ENCODE assay signal across 8 cellular contexts in genomic region chr5:174045470-174046025, GRCh38. TPM values are rescaled to one million over a fixed set of nuclear protein-coding genes. Genes with fewer than 3 reads are reported as not detected.
A peak's percentile ranks its signal among the peaks of the same experiment; 100 is the strongest.
DNase-seq lines count a peak whose midpoint lies in the region; ATAC-seq, FAIRE-seq and TF ChIP-seq lines count a peak whose summit lies in the region.

Gene NSG2, plus strand, starts transcription at chr5:174045706. Its CDS starts 1,050 bp downstream, at chr5:174046756.

- H3K4me3 Mint-ChIP-seq in activated CD8-positive, alpha-beta T cell treated with anti-CD3 and anti-CD28 coated beads, Interleukin-2, amount 10 ng/mL, durations not matched to agents 7 days and 5 days: no peak within 1 kb of the TSS
- no peak within 1 kb of the TSS for H3K4me3 Mint-ChIP-seq in osteocyte (ENCODE audit: unreplicated experiment)

- no peak for FAIRE-seq in frontal cortex (lab: Jason Lieb, UNC)

- DNase-seq in Caki2 (ENCODE audit: low read depth) (peak; percentile 92), NCI-H446 (lab: John Stamatoyannopoulos, UW) (peak; percentile 30 to 82), frontal cortex (ENCODE audit: low spot score in 2 of 2) (peak; percentile 48 to 69), osteocyte (ENCODE audit: extremely low spot score, unreplicated experiment) (peak; percentile 93), activated gamma-delta T cell (lab: John Stamatoyannopoulos, UW) (no peak)
- peak; percentile 60 for DNase-seq in activated CD8-positive, alpha-beta T cell treated with anti-CD3 and anti-CD28 coated beads, Interleukin-2, amount 10 ng/mL, durations not matched to agents 7 days and 5 days

- POLR2A ChIA-PET in activated CD8-positive, alpha-beta T cell treated with anti-CD3 and anti-CD28 coated beads, Interleukin-2, amount 10 ng/mL, durations not matched to agents 7 days and 5 days (lab: Charles Lee): no interaction called here

- no peaks in the 10 kb centered on the region for H3K9me3 Mint-ChIP-seq in activated CD8-positive, alpha-beta T cell treated with anti-CD3 and anti-CD28 coated beads, Interleukin-2, amount 10 ng/mL, durations not matched to agents 7 days and 5 days (ENCODE audit: insufficient read depth)
- H3K9me3 Mint-ChIP-seq in osteocyte (ENCODE audit: unreplicated experiment): no peaks in the 10 kb centered on the region

- in situ Hi-C loops in Caki2 (cut with HindIII; ENCODE audit: low pct_unique_long_range_greater_than_20kb, low sequenced_read_pairs): no loop called here

- H3K27me3 Mint-ChIP-seq in activated CD8-positive, alpha-beta T cell treated with anti-CD3 and anti-CD28 coated beads, Interleukin-2, amount 10 ng/mL, durations not matched to agents 7 days and 5 days (ENCODE audit: low read depth): peaks cover 7% of the 10 kb centered on the region
- H3K27me3 Mint-ChIP-seq in osteocyte (ENCODE audit: unreplicated experiment): peaks cover 12% of the 10 kb centered on the region

- TF ChIP-seq CTCF in osteocyte (IDR thresholded peaks at IDR 0.05): peak; percentile 67

- no peaks in the 10 kb centered on the region for H3K4me1 Mint-ChIP-seq in activated CD8-positive, alpha-beta T cell treated with anti-CD3 and anti-CD28 coated beads, Interleukin-2, amount 10 ng/mL, durations not matched to agents 7 days and 5 days (ENCODE audit: low read depth)
- H3K4me1 Mint-ChIP-seq in osteocyte (ENCODE audit: unreplicated experiment): no peaks in the 10 kb centered on the region

- no peak within 1 kb of the TSS for H3K27ac Mint-ChIP-seq in activated CD8-positive, alpha-beta T cell treated with anti-CD3 and anti-CD28 coated beads, Interleukin-2, amount 10 ng/mL, durations not matched to agents 7 days and 5 days
- H3K27ac Mint-ChIP-seq in osteocyte (ENCODE audit: unreplicated experiment): no peak within 1 kb of the TSS

- H3K36me3 Mint-ChIP-seq in activated CD8-positive, alpha-beta T cell treated with anti-CD3 and anti-CD28 coated beads, Interleukin-2, amount 10 ng/mL, durations not matched to agents 7 days and 5 days (ENCODE audit: low read depth): no peaks in the 10 kb centered on the region
- no peaks in the 10 kb centered on the region for H3K36me3 Mint-ChIP-seq in osteocyte (ENCODE audit: unreplicated experiment)

- CTCF ChIA-PET in activated CD8-positive, alpha-beta T cell treated with anti-CD3 and anti-CD28 coated beads, Interleukin-2, amount 10 ng/mL, durations not matched to agents 7 days and 5 days (lab: Charles Lee): interaction anchor here (1.8 kb wide), 1 partner anchor 11 kb away, joined by 4 read pairs; no protein-coding TSS in a partner anchor

- peak; percentile 98 for ATAC-seq in GM19372 (IDR thresholded peaks at IDR 0.05; ENCODE audit: low read depth, unreplicated experiment)
- ATAC-seq in HG03432 (IDR thresholded peaks at IDR 0.05; ENCODE audit: unreplicated experiment): peak; percentile 99
- ATAC-seq in activated CD8-positive, alpha-beta T cell treated with anti-CD3 and anti-CD28 coated beads, Interleukin-2, amount 10 ng/mL, durations not matched to agents 7 days and 5 days: peak; percentile 61

RNA-seq across cellular contexts. Expression of gene NSG2, which starts in this region (rescaled TPM):
- total RNA-seq in Caki2 (2014; rRNA removed; shearing (Covaris generic); ENCODE audit: low replicate concordance): 6.5 and 10.5 TPM in 2 replicates
- total RNA-seq in activated CD8-positive, alpha-beta T cell treated with anti-CD3 and anti-CD28 coated beads, Interleukin-2, amount 10 ng/mL, durations not matched to agents 7 days and 5 days: not detected
- 942 TPM for total RNA-seq in frontal cortex
- not detected in 2 replicates for total RNA-seq in osteocyte

Comparison
In these comparisons a context has a peak if more than half of its experiments do, and no peak if none do; other contexts are left out.
1. RNA of gene NSG2 (total RNA-seq): 942 TPM in frontal cortex (single experiment); 6.5 to 10.5 TPM in Caki2, not detected in activated CD8-positive, alpha-beta T cell treated with anti-CD3 and anti-CD28 coated beads, Interleukin-2, amount 10 ng/mL, durations not matched to agents 7 days and 5 days and not detected in osteocyte; every median in the first group is over 10 times any median in the second.
2. Peak in DNase-seq and ATAC-seq in activated CD8-positive, alpha-beta T cell treated with anti-CD3 and anti-CD28 coated beads, Interleukin-2, amount 10 ng/mL, durations not matched to agents 7 days and 5 days; RNA of the gene not detected or under 1 TPM.
3. Peak in DNase-seq in osteocyte; RNA of the gene not detected or under 1 TPM.
4. Peak in every context shown above with its lines, with median percentiles within 50 percentile points of each other: ATAC-seq.